Comparison of ENCODE assay signal across 8 cellular contexts in the genomic region with DNA sequence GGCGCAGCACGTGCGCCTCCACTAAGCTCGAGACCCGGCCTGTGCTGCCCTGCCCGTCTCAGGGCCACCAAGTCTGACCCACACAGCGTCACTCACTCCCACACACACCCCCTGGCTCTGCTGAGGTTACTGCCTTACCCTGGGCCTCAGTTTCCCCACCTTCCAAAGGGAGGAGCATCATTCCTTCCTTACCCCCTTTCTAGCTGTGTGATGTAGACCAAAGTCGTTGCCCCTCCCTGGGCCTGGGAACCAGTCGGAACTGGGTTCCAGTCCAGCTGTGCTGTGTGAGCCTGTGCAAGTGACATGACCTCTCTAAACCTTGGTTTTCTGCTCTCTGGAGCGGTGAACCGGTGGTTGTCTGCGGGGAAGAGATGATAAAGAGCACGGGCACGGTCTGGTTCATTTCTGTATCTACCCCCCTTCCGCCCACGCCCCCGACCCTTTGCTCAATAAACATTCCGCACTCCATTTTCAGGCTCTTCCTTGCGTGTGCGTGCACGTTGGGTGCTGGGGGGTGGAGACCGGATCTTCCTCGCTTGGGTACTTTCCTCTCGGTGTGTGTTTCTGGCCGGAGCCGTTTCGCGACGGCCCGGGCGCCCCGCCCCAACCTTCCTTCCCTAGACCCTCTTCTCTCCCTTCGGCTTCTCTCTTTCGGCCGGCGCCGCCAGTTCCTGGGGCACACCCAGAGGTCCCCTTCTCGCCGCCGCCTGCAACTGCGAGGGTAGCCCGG. TPM values are rescaled to one million over a fixed set of nuclear protein-coding genes. Genes with fewer than 3 reads are reported as not detected.
DNase-seq lines count a peak whose midpoint lies in the region; ATAC-seq, FAIRE-seq and TF ChIP-seq lines count a peak whose summit lies in the region.

A gene with protein sequence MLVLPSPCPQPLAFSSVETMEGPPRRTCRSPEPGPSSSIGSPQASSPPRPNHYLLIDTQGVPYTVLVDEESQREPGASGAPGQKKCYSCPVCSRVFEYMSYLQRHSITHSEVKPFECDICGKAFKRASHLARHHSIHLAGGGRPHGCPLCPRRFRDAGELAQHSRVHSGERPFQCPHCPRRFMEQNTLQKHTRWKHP (plus strand): TSS at position 647 of the 730 bp plus-strand sequence. CDS start 923 bp downstream, outside the sequence.

- H3K4me1 ChIP-seq in mucosa of descending colon (ENCODE audit: low read depth), result peaks cover 31% of the 10 kb centered on the region

- no peak for TF ChIP-seq CTCF in mucosa of descending colon (IDR thresholded peaks at IDR 0.05)

- intact Hi-C loops in mucosa of descending colon (cut with DNase I, micrococcal nuclease), result no loop called here

- TF ChIP-seq POLR2A in GM12891 (IDR thresholded peaks at IDR 0.05; ENCODE audit: low read depth, low read length), result 0 out of 2 replicates have a peak, but pooled peaks have one; percentile 29

- peak; percentile 83 for DNase-seq in GM12891 (ENCODE audit: insufficient read length, low spot score)
- peak; percentile 45 for DNase-seq in HS-27A (ENCODE audit: low read depth)
- DNase-seq in OCI-M2 (lab: John Stamatoyannopoulos, UW; ENCODE audit: unreplicated experiment), result peak; percentile 67
- DNase-seq in activated T-cell treated with anti-CD3 and anti-CD28 coated beads for 48 hours (ENCODE audit: low read depth), result peak; percentile 80
- no peak for DNase-seq in epithelial cell of prostate (ENCODE audit: low read depth, low spot score)
- DNase-seq in mucosa of descending colon, result peak; percentile 82 to 89 (median 87)
- DNase-seq in stimulated activated CD8-positive, alpha-beta memory T cell treated with anti-CD3 and anti-CD28 coated beads, Interleukin-4, amount 100 ng/mL, for 4 hours (ENCODE audit: low read depth in 2 of 2, low spot score in 1 of 2), result peak; percentile 61 to 67

- H3K9me3 ChIP-seq in mucosa of descending colon, result no peaks in the 10 kb centered on the region

- peak; percentile 74 for ATAC-seq in mucosa of descending colon
- ATAC-seq in HG02870 (IDR thresholded peaks at IDR 0.05; ENCODE audit: unreplicated experiment), result no peak

- H3K36me3 ChIP-seq in mucosa of descending colon (ENCODE audit: low read depth), result no peaks in the 10 kb centered on the region

- H3K27ac ChIP-seq in epithelial cell of prostate, result peak within 1 kb of the TSS; percentile 86

- FAIRE-seq in GM12891 (lab: Jason Lieb, UNC), result peak; percentile 92

- H3K4me3 ChIP-seq in mucosa of descending colon, result peak within 1 kb of the TSS; percentile 68

TF ChIP-seq in GM12891, 5 proteins besides CTCF, POLR2A, EP300 and RAD21:
- peak; percentile 54; the same call in 1 of the 2 replicates for TF ChIP-seq POU2F2 (IDR thresholded peaks at IDR 0.05; ENCODE audit: low read depth, low read length)
- peak; percentile 42 for TF ChIP-seq PAX5 (IDR thresholded peaks at IDR 0.05; ENCODE audit: insufficient read depth, low read length, severe bottlenecking)
- TF ChIP-seq POLR2AphosphoS5 (IDR thresholded peaks at IDR 0.05; ENCODE audit: low read depth, low read length), result peak; percentile 69
- TF ChIP-seq TAF1 (IDR thresholded peaks at IDR 0.05; ENCODE audit: low read depth, low read length), result no peak; the same call in 1 of the 2 replicates
- TF ChIP-seq SPI1 (IDR thresholded peaks at IDR 0.05; ENCODE audit: low read depth, low read length), result peak; percentile 4; the same call in 1 of the 2 replicates

RNA-seq across cellular contexts. Expression of the gene that starts here (rescaled TPM):
- polyA plus RNA-seq in GM12891 (2012; ENCODE audit: low read depth, missing spikeins), result 47.3 TPM
- 10 to 100 TPM; 15.2 to 22.5 (median 20.1) TPM for total RNA-seq in mucosa of descending colon
